Comparison of ENCODE assay signal across 8 cellular contexts in the genomic region with DNA sequence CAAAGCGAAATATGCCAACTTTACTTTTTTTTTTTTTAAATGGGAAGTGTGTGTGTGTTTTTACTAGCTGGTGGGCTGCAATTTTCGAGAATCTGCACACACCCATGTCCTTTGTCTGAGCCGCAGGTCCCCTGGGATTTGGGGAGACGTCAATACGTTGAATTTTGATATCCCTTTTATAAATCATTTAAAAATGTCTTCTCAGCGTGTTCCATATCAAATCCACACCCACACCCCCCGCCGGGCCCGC. TPM values are rescaled to one million over a fixed set of nuclear protein-coding genes. Genes with fewer than 3 reads are reported as not detected.
DNase-seq lines count a peak whose midpoint lies in the region; ATAC-seq lines count a peak whose summit lies in the region.

No MANE protein-coding gene starts in this region.

- no peak for ATAC-seq in activated T-helper 17 cell treated with anti-CD3 and anti-CD28 coated beads, Interleukin-2, amount 50 U/mL, for 72 hours (replicated peaks)
- no peak for ATAC-seq in stimulated activated effector memory CD8-positive, alpha-beta T cell treated with anti-CD3 and anti-CD28 coated beads, Interleukin-12 subunit alpha, Interleukin-12 subunit beta, amount 100 ng/mL, for 72 hours
- no peak for ATAC-seq in GM18907 (IDR thresholded peaks at IDR 0.05; ENCODE audit: unreplicated experiment)

- H3K36me3 Mint-ChIP-seq in activated naive CD4-positive, alpha-beta T cell treated with anti-CD3 and anti-CD28 coated beads for 36 hours (ENCODE audit: low read depth), result peaks cover 16% of the 10 kb centered on the region
- peaks cover 25% of the 10 kb centered on the region for H3K36me3 Mint-ChIP-seq in activated T-helper 17 cell treated with anti-CD3 and anti-CD28 coated beads, Interleukin-2, amount 50 U/mL, for 72 hours (ENCODE audit: low read depth)
- H3K36me3 Mint-ChIP-seq in stimulated activated effector memory CD8-positive, alpha-beta T cell treated with anti-CD3 and anti-CD28 coated beads, Interleukin-12 subunit alpha, Interleukin-12 subunit beta, amount 100 ng/mL, for 72 hours, result peaks cover 37% of the 10 kb centered on the region

- CTCF ChIA-PET in activated naive CD4-positive, alpha-beta T cell treated with anti-CD3 and anti-CD28 coated beads for 36 hours (lab: Charles Lee), result interaction anchor here (1.3 to 1.4 kb wide), 2 partner anchors 12 to 323 kb away, joined by 3 to 5 read pairs; no protein-coding TSS in a partner anchor

- H3K27me3 Mint-ChIP-seq in activated naive CD4-positive, alpha-beta T cell treated with anti-CD3 and anti-CD28 coated beads for 36 hours (ENCODE audit: low read depth), result peaks cover 3% of the 10 kb centered on the region
- peaks cover 4% of the 10 kb centered on the region for H3K27me3 Mint-ChIP-seq in activated T-helper 17 cell treated with anti-CD3 and anti-CD28 coated beads, Interleukin-2, amount 50 U/mL, for 72 hours

- no peak for DNase-seq in activated naive CD4-positive, alpha-beta T cell treated with anti-CD3 and anti-CD28 coated beads for 36 hours
- DNase-seq in activated naive CD4-positive, alpha-beta T cell (lab: John Stamatoyannopoulos, UW), result no peak
- DNase-seq in hepatic stellate cell (ENCODE audit: low spot score), result peak; percentile 37
- DNase-seq in stimulated activated effector memory CD8-positive, alpha-beta T cell treated with anti-CD3 and anti-CD28 coated beads, Interleukin-12 subunit alpha, Interleukin-12 subunit beta, amount 100 ng/mL, for 72 hours (ENCODE audit: low spot score in 2 of 2), result no peak
- no peak for DNase-seq in NCI-H128 (lab: John Stamatoyannopoulos, UW; ENCODE audit: unreplicated experiment)
- no peak for DNase-seq in kidney glomerular epithelial cell (lab: John Stamatoyannopoulos, UW)

- peaks cover 22% of the 10 kb centered on the region for H3K4me1 Mint-ChIP-seq in activated naive CD4-positive, alpha-beta T cell treated with anti-CD3 and anti-CD28 coated beads for 36 hours (ENCODE audit: low read depth)
- peaks cover 22% of the 10 kb centered on the region for H3K4me1 Mint-ChIP-seq in activated T-helper 17 cell treated with anti-CD3 and anti-CD28 coated beads, Interleukin-2, amount 50 U/mL, for 72 hours
- peaks cover 24% of the 10 kb centered on the region for H3K4me1 Mint-ChIP-seq in stimulated activated effector memory CD8-positive, alpha-beta T cell treated with anti-CD3 and anti-CD28 coated beads, Interleukin-12 subunit alpha, Interleukin-12 subunit beta, amount 100 ng/mL, for 72 hours

- intact Hi-C loops in activated naive CD4-positive, alpha-beta T cell treated with anti-CD3 and anti-CD28 coated beads for 36 hours (cut with micrococcal nuclease), result loop anchor here (1.0 to 5.0 kb wide), 18 partner anchors 10 to 1584 kb away; a partner anchor contains a TSS

- H3K9me3 Mint-ChIP-seq in activated naive CD4-positive, alpha-beta T cell treated with anti-CD3 and anti-CD28 coated beads for 36 hours, result peaks cover 3% of the 10 kb centered on the region
- peaks cover 9% of the 10 kb centered on the region for H3K9me3 Mint-ChIP-seq in activated T-helper 17 cell treated with anti-CD3 and anti-CD28 coated beads, Interleukin-2, amount 50 U/mL, for 72 hours
- H3K9me3 Mint-ChIP-seq in stimulated activated effector memory CD8-positive, alpha-beta T cell treated with anti-CD3 and anti-CD28 coated beads, Interleukin-12 subunit alpha, Interleukin-12 subunit beta, amount 100 ng/mL, for 72 hours, result peaks cover 5% of the 10 kb centered on the region

- H3K4me3 Mint-ChIP-seq in activated naive CD4-positive, alpha-beta T cell treated with anti-CD3 and anti-CD28 coated beads for 36 hours, result peak overlapping the region; percentile 93
- peak overlapping the region; percentile 93 for H3K4me3 Mint-ChIP-seq in activated T-helper 17 cell treated with anti-CD3 and anti-CD28 coated beads, Interleukin-2, amount 50 U/mL, for 72 hours
- peak overlapping the region; percentile 95 for H3K4me3 Mint-ChIP-seq in stimulated activated effector memory CD8-positive, alpha-beta T cell treated with anti-CD3 and anti-CD28 coated beads, Interleukin-12 subunit alpha, Interleukin-12 subunit beta, amount 100 ng/mL, for 72 hours

- peak overlapping the region; percentile 99 for H3K27ac Mint-ChIP-seq in activated naive CD4-positive, alpha-beta T cell treated with anti-CD3 and anti-CD28 coated beads for 36 hours
- H3K27ac Mint-ChIP-seq in activated T-helper 17 cell treated with anti-CD3 and anti-CD28 coated beads, Interleukin-2, amount 50 U/mL, for 72 hours, result peak overlapping the region; percentile 100
- H3K27ac Mint-ChIP-seq in stimulated activated effector memory CD8-positive, alpha-beta T cell treated with anti-CD3 and anti-CD28 coated beads, Interleukin-12 subunit alpha, Interleukin-12 subunit beta, amount 100 ng/mL, for 72 hours, result peak overlapping the region; percentile 100

RNA-seq across cellular contexts. Expression of a gene that starts 0.4 kb away (rescaled TPM):
- 10 to 100 TPM in 1 of 2 experiments, 1 to 10 TPM in 1; 7.1 to 10.6 TPM for total RNA-seq in activated naive CD4-positive, alpha-beta T cell treated with anti-CD3 and anti-CD28 coated beads for 36 hours
- 1 to 10 TPM; 3.0 to 6.7 TPM for total RNA-seq in activated T-helper 17 cell treated with anti-CD3 and anti-CD28 coated beads, Interleukin-2, amount 50 U/mL, for 72 hours

RNA-seq across cellular contexts. Expression of a gene that starts 19.0 kb away (rescaled TPM):
- 100 to 1,000 TPM; 132 to 138 TPM for total RNA-seq in activated naive CD4-positive, alpha-beta T cell treated with anti-CD3 and anti-CD28 coated beads for 36 hours
- 100 to 1,000 TPM; 115 to 130 TPM for total RNA-seq in activated T-helper 17 cell treated with anti-CD3 and anti-CD28 coated beads, Interleukin-2, amount 50 U/mL, for 72 hours
